In the genomic region with DNA sequence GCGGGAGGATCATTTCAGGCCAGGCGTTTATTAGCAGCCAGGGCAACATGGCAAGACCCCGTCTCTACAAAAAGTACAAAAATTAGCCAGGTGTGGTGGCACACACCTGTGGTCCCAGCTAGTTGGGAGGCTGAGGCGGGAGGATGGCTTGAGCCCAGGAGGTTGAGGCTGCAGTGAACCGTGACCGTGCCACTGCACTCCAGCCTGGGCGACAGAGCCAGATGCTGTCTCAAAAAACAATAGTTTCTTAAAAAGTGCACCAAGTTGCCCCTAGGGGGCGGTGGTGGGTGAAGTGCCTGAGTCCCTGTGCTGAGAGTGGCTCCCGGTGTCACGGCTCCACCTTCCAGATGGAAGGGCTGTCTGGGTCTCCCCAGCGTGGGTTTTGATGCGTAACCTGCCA, we compare ENCODE assay signal across 8 cellular contexts.
DNase-seq lines count a peak whose midpoint lies in the region; ATAC-seq and TF ChIP-seq lines count a peak whose summit lies in the region.
"Not testable (repeated sequence)": the region's sequence is repeated elsewhere in the genome, so short reads cannot be mapped to it uniquely, and the experiment has no call there.

No MANE protein-coding gene starts in this region.

- WGBS in gastroesophageal sphincter (ENCODE audit: low coverage in 1 of 2), 2 donors: 50 to 74% methylated on average over 2 to 7 of the region's 12 CpGs

- H3K9me3 ChIP-seq in CD8-positive, alpha-beta T cell (ENCODE audit: low read length); gastroesophageal sphincter: not testable (repeated sequence)

- H3K27ac Mint-ChIP-seq in CD8-positive, alpha-beta T cell: peak overlapping the region; percentile 32
- H3K27ac Mint-ChIP-seq in activated naive CD8-positive, alpha-beta T cell treated with anti-CD3 and anti-CD28 coated beads for 36 hours; natural killer cell treated with Interleukin-12 subunit alpha and Interleukin-12 subunit beta and Interleukin-15 and Interleukin-18, amount 100 ng/mL, for 72 hours: not testable (repeated sequence)

- peak; percentile 25 to 71 (median 60) for DNase-seq in CD8-positive, alpha-beta T cell
- DNase-seq in HL-60 (ENCODE audit: low read depth in 1 of 2, low spot score in 1 of 2) (peak in 1 of 2 experiments; percentile 74), NCI-H748 (lab: John Stamatoyannopoulos, UW; ENCODE audit: unreplicated experiment) (peak; percentile 24)
- peak; percentile 66 for DNase-seq in activated naive CD8-positive, alpha-beta T cell treated with anti-CD3 and anti-CD28 coated beads for 36 hours
- DNase-seq in natural killer cell treated with Interleukin-12 subunit alpha and Interleukin-12 subunit beta and Interleukin-15 and Interleukin-18, amount 100 ng/mL, for 72 hours (ENCODE audit: low spot score): peak; percentile 72
- DNase-seq in stimulated activated CD8-positive, alpha-beta memory T cell treated with anti-CD3 and anti-CD28 coated beads, Interleukin-2, amount 100 ng/mL, for 48 hours (ENCODE audit: low read depth in 2 of 2): peak; percentile 44 to 61

- H3K4me3 ChIP-seq in CD8-positive, alpha-beta T cell (ENCODE audit: low read depth, low read length); HL-60 (replicated peaks; ENCODE audit: insufficient read depth, low read length); WI38 (ENCODE audit: low read depth, low read length); gastroesophageal sphincter: not testable (repeated sequence)

- not testable (repeated sequence) for TF ChIP-seq EP300 in gastroesophageal sphincter (IDR thresholded peaks at IDR 0.05)

- intact Hi-C loops in CD8-positive, alpha-beta T cell (cut with DNase I, micrococcal nuclease): not testable (repeated sequence)

- H3K27ac ChIP-seq in CD8-positive, alpha-beta T cell (ENCODE audit: low read depth, low read length); HL-60 (replicated peaks): not testable (repeated sequence)
- peak overlapping the region in 1 of 4 donors; percentile 38 for H3K27ac ChIP-seq in gastroesophageal sphincter

- H3K4me3 Mint-ChIP-seq in CD8-positive, alpha-beta T cell; activated naive CD8-positive, alpha-beta T cell treated with anti-CD3 and anti-CD28 coated beads for 36 hours; natural killer cell treated with Interleukin-12 subunit alpha and Interleukin-12 subunit beta and Interleukin-15 and Interleukin-18, amount 100 ng/mL, for 72 hours: not testable (repeated sequence)

- H3K27me3 ChIP-seq in CD8-positive, alpha-beta T cell (ENCODE audit: insufficient read depth, low read length); HL-60 (ENCODE audit: insufficient read depth, poor library complexity, severe bottlenecking); gastroesophageal sphincter: not testable (repeated sequence)

- H3K4me1 Mint-ChIP-seq in CD8-positive, alpha-beta T cell (ENCODE audit: low read depth); activated naive CD8-positive, alpha-beta T cell treated with anti-CD3 and anti-CD28 coated beads for 36 hours: not testable (repeated sequence)
- H3K4me1 Mint-ChIP-seq in natural killer cell treated with Interleukin-12 subunit alpha and Interleukin-12 subunit beta and Interleukin-15 and Interleukin-18, amount 100 ng/mL, for 72 hours (ENCODE audit: low read depth in 2 of 2): peaks cover 7 to 12% of the 10 kb centered on the region in 2 donors

- not testable (repeated sequence) for H3K36me3 ChIP-seq in CD8-positive, alpha-beta T cell (ENCODE audit: insufficient read depth, low read length)
- H3K36me3 ChIP-seq in gastroesophageal sphincter: peaks cover 0 to 27% of the 10 kb centered on the region in 2 donors

- not testable (repeated sequence) for H3K9me3 Mint-ChIP-seq in CD8-positive, alpha-beta T cell; activated naive CD8-positive, alpha-beta T cell treated with anti-CD3 and anti-CD28 coated beads for 36 hours; natural killer cell treated with Interleukin-12 subunit alpha and Interleukin-12 subunit beta and Interleukin-15 and Interleukin-18, amount 100 ng/mL, for 72 hours

- not testable (repeated sequence) for H3K4me1 ChIP-seq in CD8-positive, alpha-beta T cell (ENCODE audit: insufficient read depth, low read length)
- peaks cover 0 to 75% (median 20%) of the 10 kb centered on the region in 3 donors for H3K4me1 ChIP-seq in gastroesophageal sphincter

- CTCF ChIA-PET in CD8-positive, alpha-beta T cell (lab: Charles Lee): interaction anchor here (0.7 to 6.7 kb wide), 17 partner anchors 10 to 292 kb away, joined by 3 to 93 read pairs (median 4); no protein-coding TSS in a partner anchor

- not testable (repeated sequence) for H3K27me3 Mint-ChIP-seq in CD8-positive, alpha-beta T cell (ENCODE audit: low read depth); activated naive CD8-positive, alpha-beta T cell treated with anti-CD3 and anti-CD28 coated beads for 36 hours; natural killer cell treated with Interleukin-12 subunit alpha and Interleukin-12 subunit beta and Interleukin-15 and Interleukin-18, amount 100 ng/mL, for 72 hours

- peaks cover 13% of the 10 kb centered on the region for H3K36me3 Mint-ChIP-seq in CD8-positive, alpha-beta T cell
- H3K36me3 Mint-ChIP-seq in activated naive CD8-positive, alpha-beta T cell treated with anti-CD3 and anti-CD28 coated beads for 36 hours; natural killer cell treated with Interleukin-12 subunit alpha and Interleukin-12 subunit beta and Interleukin-15 and Interleukin-18, amount 100 ng/mL, for 72 hours: not testable (repeated sequence)

- POLR2A ChIA-PET in CD8-positive, alpha-beta T cell (lab: Charles Lee): not testable (repeated sequence)

- ATAC-seq in CD8-positive, alpha-beta T cell: peak; percentile 52
- not testable (repeated sequence) for ATAC-seq in gastroesophageal sphincter
- peak in 1 of 2 donors; percentile 40 for ATAC-seq in natural killer cell treated with Interleukin-12 subunit alpha and Interleukin-12 subunit beta and Interleukin-15 and Interleukin-18, amount 100 ng/mL, for 72 hours

- TF ChIP-seq POLR2A in gastroesophageal sphincter (IDR thresholded peaks at IDR 0.05): not testable (repeated sequence)

- TF ChIP-seq CTCF in CD8-positive, alpha-beta T cell (IDR thresholded peaks at IDR 0.05): peak; percentile 68
- peak; percentile 34 for TF ChIP-seq CTCF in HL-60 (IDR thresholded peaks at IDR 0.05; ENCODE audit: insufficient read depth, low read length)
- TF ChIP-seq CTCF in WI38 (IDR thresholded peaks at IDR 0.05; ENCODE audit: low read depth, low read length): peak; percentile 62
- peak in 3 of 4 experiments; percentile 32 to 59 (median 44) for TF ChIP-seq CTCF in gastroesophageal sphincter (IDR thresholded peaks at IDR 0.05)
